ENCODE assay signal across 13 cellular contexts in genomic region chr14:60204843-60205774, GRCh38. TPM values are rescaled to one million over a fixed set of nuclear protein-coding genes. Genes with fewer than 3 reads are reported as not detected.
A peak's percentile ranks its signal among the peaks of the same experiment; 100 is the strongest.
DNase-seq lines count a peak whose midpoint lies in the region; ATAC-seq lines count a peak whose summit lies in the region.
"Had no signal": no experiment of that assay in that cellular context is flagged by ENCODE, and none has a peak within 500 bp of the region (broad histone marks: within the 10 kb centered on the region; RNA-seq: fewer than 3 reads in every experiment).

No MANE protein-coding gene starts in this region.

- ATAC-seq in GM19025 (IDR thresholded peaks at IDR 0.05; ENCODE audit: low read depth, unreplicated experiment) (peak; percentile 40), GM21528 (IDR thresholded peaks at IDR 0.05; ENCODE audit: low FRiP score, unreplicated experiment) (peak; percentile 63), HG03196 (IDR thresholded peaks at IDR 0.05; ENCODE audit: unreplicated experiment) (peak; percentile 42)

- H3K4me1 ChIP-seq in iPS-18a (ENCODE audit: control insufficient read depth, low read depth, low read length), result peaks cover 18% of the 10 kb centered on the region
- H3K4me1 ChIP-seq: thyroid gland had no signal

- H3K9ac ChIP-seq in iPS-18a (ENCODE audit: low read length), result no peak overlapping the region
- H3K9ac ChIP-seq: SK-N-SH had no signal

- no peak for DNase-seq in GM19240 (ENCODE audit: insufficient read length, low spot score)
- DNase-seq in nucleus accumbens (lab: John Stamatoyannopoulos, UW), result no peak
- DNase-seq in cerebellum (ENCODE audit: low spot score), result no peak
- DNase-seq: activated effector memory CD4-positive, alpha-beta T cell treated with anti-CD3 and anti-CD28 coated beads, Interleukin-2, amount 50 U/mL, for 16 hours; effector CD8-positive, alpha-beta T cell; SK-N-SH; stimulated activated CD4-positive, alpha-beta T cell treated with anti-CD3 and anti-CD28 coated beads, Interleukin-12 subunit alpha, Interleukin-12 subunit beta, amount 100 ng/mL, for 4 hours; thyroid gland had no signal

- peak overlapping the region; percentile 29 for H3K4me3 ChIP-seq in iPS-18a (ENCODE audit: low read length)
- H3K4me3 ChIP-seq: lung, thyroid gland had no signal

- no peaks in the 10 kb centered on the region for H3K27me3 ChIP-seq in iPS-18a (ENCODE audit: control insufficient read depth, insufficient read depth, low read length)
- H3K27me3 ChIP-seq: thyroid gland had no signal

- H3K27ac ChIP-seq in iPS-18a (ENCODE audit: low read length), result no peak overlapping the region
- H3K27ac ChIP-seq: thyroid gland had no signal

- no peaks in the 10 kb centered on the region for H3K36me3 ChIP-seq in iPS-18a (ENCODE audit: control insufficient read depth, low read depth, low read length)
- H3K36me3 ChIP-seq: thyroid gland had no signal

- H3K9me3 ChIP-seq in iPS-18a (ENCODE audit: control insufficient read depth, low read depth, low read length), result no peaks in the 10 kb centered on the region
- H3K9me3 ChIP-seq: SK-N-SH, thyroid gland had no signal

RNA-seq across cellular contexts. Expression of gene DHRS7, which starts 39.9 kb away (rescaled TPM):
- 48.2 TPM for total RNA-seq in cerebellum

RNA-seq across cellular contexts. Expression of gene PPM1A, which starts 43.9 kb away (rescaled TPM):
- 68.1 TPM for total RNA-seq in cerebellum
